ENCODE assay signal across 11 cellular contexts in genomic region chr5:113806823-113807222, GRCh38.
DNase-seq lines count a peak whose midpoint lies in the region; ATAC-seq and TF ChIP-seq lines count a peak whose summit lies in the region.
"Had no signal": no experiment of that assay in that cellular context is flagged by ENCODE, and none has a peak within 500 bp of the region (broad histone marks: within the 10 kb centered on the region; RNA-seq: fewer than 3 reads in every experiment).

No MANE protein-coding gene starts in this region.

- no peaks in the 10 kb centered on the region for H3K9me2 ChIP-seq in neural cell (ENCODE audit: insufficient read depth, low read length)

- no peaks in the 10 kb centered on the region for H3K4me1 Mint-ChIP-seq in activated CD8-positive, alpha-beta T cell treated with anti-CD3 and anti-CD28 coated beads, Interleukin-2, amount 10 ng/mL, durations not matched to agents 7 days and 5 days (ENCODE audit: low read depth)
- H3K4me1 Mint-ChIP-seq: activated CD4-positive, alpha-beta memory T cell treated with anti-CD3 and anti-CD28 coated beads, Interleukin-2, amount 10 ng/mL, durations not matched to agents 7 days and 5 days had no signal

- DNase-seq in AG20443 (ENCODE audit: low spot score) = peak; percentile 41
- peak; percentile 2 for DNase-seq in RPMI7951 (ENCODE audit: low read depth)
- DNase-seq in fibroblast of the conjunctiva (ENCODE audit: low read depth) = peak; percentile 8
- no peak for DNase-seq in activated CD8-positive, alpha-beta T cell treated with anti-CD3 and anti-CD28 coated beads, Interleukin-2, amount 10 ng/mL, durations not matched to agents 7 days and 5 days
- no peak for DNase-seq in NCI-H1417 treated with DMSO at 0.1 percent for 48 hours (lab: John Stamatoyannopoulos, UW)
- DNase-seq: activated CD4-positive, alpha-beta memory T cell treated with anti-CD3 and anti-CD28 coated beads, Interleukin-2, amount 10 ng/mL, durations not matched to agents 7 days and 5 days; MM.1S had no signal

- no peak overlapping the region for H3K4me3 Mint-ChIP-seq in activated CD8-positive, alpha-beta T cell treated with anti-CD3 and anti-CD28 coated beads, Interleukin-2, amount 10 ng/mL, durations not matched to agents 7 days and 5 days
- H3K4me3 Mint-ChIP-seq: activated CD4-positive, alpha-beta memory T cell treated with anti-CD3 and anti-CD28 coated beads, Interleukin-2, amount 10 ng/mL, durations not matched to agents 7 days and 5 days had no signal

- H3K27ac Mint-ChIP-seq in activated CD8-positive, alpha-beta T cell treated with anti-CD3 and anti-CD28 coated beads, Interleukin-2, amount 10 ng/mL, durations not matched to agents 7 days and 5 days = no peak overlapping the region
- H3K27ac Mint-ChIP-seq: activated CD4-positive, alpha-beta memory T cell treated with anti-CD3 and anti-CD28 coated beads, Interleukin-2, amount 10 ng/mL, durations not matched to agents 7 days and 5 days had no signal

- no peaks in the 10 kb centered on the region for H3K9me3 Mint-ChIP-seq in activated CD8-positive, alpha-beta T cell treated with anti-CD3 and anti-CD28 coated beads, Interleukin-2, amount 10 ng/mL, durations not matched to agents 7 days and 5 days (ENCODE audit: insufficient read depth)
- H3K9me3 Mint-ChIP-seq: activated CD4-positive, alpha-beta memory T cell treated with anti-CD3 and anti-CD28 coated beads, Interleukin-2, amount 10 ng/mL, durations not matched to agents 7 days and 5 days had no signal

- no peaks in the 10 kb centered on the region for H4K20me1 ChIP-seq in neural cell (ENCODE audit: insufficient read depth)

- H3K79me2 ChIP-seq in neural cell (replicated peaks; ENCODE audit: insufficient read depth, low read length) = no peaks in the 10 kb centered on the region

- H3K36me3 Mint-ChIP-seq in activated CD8-positive, alpha-beta T cell treated with anti-CD3 and anti-CD28 coated beads, Interleukin-2, amount 10 ng/mL, durations not matched to agents 7 days and 5 days (ENCODE audit: low read depth) = no peaks in the 10 kb centered on the region

- no peaks in the 10 kb centered on the region for H3K27me3 ChIP-seq in neural cell (ENCODE audit: insufficient read depth, low read depth, low read length)

- H3F3A ChIP-seq in neural cell (ENCODE audit: insufficient read depth, low read length, poor library complexity, severe bottlenecking) = no peaks in the 10 kb centered on the region

- H3K36me3 ChIP-seq in neural cell (ENCODE audit: insufficient read depth, low read length) = no peaks in the 10 kb centered on the region

- ATAC-seq in GM19455 (IDR thresholded peaks at IDR 0.05; ENCODE audit: unreplicated experiment) (no peak), HG03571 (IDR thresholded peaks at IDR 0.05; ENCODE audit: unreplicated experiment) (no peak)
- no peak for ATAC-seq in activated CD8-positive, alpha-beta T cell treated with anti-CD3 and anti-CD28 coated beads, Interleukin-2, amount 10 ng/mL, durations not matched to agents 7 days and 5 days
- ATAC-seq: Panc1 had no signal

- no peak overlapping the region for H2AFZ ChIP-seq in neural cell (ENCODE audit: low read depth, low read length)

- no peak overlapping the region for H3K9ac ChIP-seq in neural cell (ENCODE audit: low read length)

- no peak overlapping the region for H3K4me2 ChIP-seq in neural cell (ENCODE audit: low read length)

- no peaks in the 10 kb centered on the region for H3K27me3 Mint-ChIP-seq in activated CD8-positive, alpha-beta T cell treated with anti-CD3 and anti-CD28 coated beads, Interleukin-2, amount 10 ng/mL, durations not matched to agents 7 days and 5 days (ENCODE audit: low read depth)

- TF ChIP-seq RAD21 in neural cell (conservative IDR thresholded peaks at IDR 0.05) = no peak

- CTCF ChIA-PET in activated CD8-positive, alpha-beta T cell treated with anti-CD3 and anti-CD28 coated beads, Interleukin-2, amount 10 ng/mL, durations not matched to agents 7 days and 5 days (lab: Charles Lee) = no interaction called here

- no peaks in the 10 kb centered on the region for H3K9me3 ChIP-seq in neural cell (ENCODE audit: low read length)

- no peak for TF ChIP-seq CTCF in neural cell (IDR thresholded peaks at IDR 0.05; ENCODE audit: poor library complexity, severe bottlenecking)

- POLR2A ChIA-PET in activated CD8-positive, alpha-beta T cell treated with anti-CD3 and anti-CD28 coated beads, Interleukin-2, amount 10 ng/mL, durations not matched to agents 7 days and 5 days (lab: Charles Lee) = no interaction called here

- no peak overlapping the region for H3K4me3 ChIP-seq in neural cell (ENCODE audit: low read length)

- no peak for TF ChIP-seq EP300 in neural cell (conservative IDR thresholded peaks at IDR 0.05; ENCODE audit: poor library complexity, severe bottlenecking)

- peak overlapping the region; percentile 42 for H3K27ac ChIP-seq in neural cell (ENCODE audit: low read length)

TF ChIP-seq in neural cell, 6 proteins besides CTCF, POLR2A, EP300 and RAD21:
- TF ChIP-seq TAF1 (IDR thresholded peaks at IDR 0.05; ENCODE audit: low read depth) = no peak
- no peak for TF ChIP-seq POLR2AphosphoS5 (IDR thresholded peaks at IDR 0.05)
- no peak for TF ChIP-seq REST (IDR thresholded peaks at IDR 0.05; ENCODE audit: borderline replicate concordance)
- no peak for TF ChIP-seq EZH2 (IDR thresholded peaks at IDR 0.05; ENCODE audit: borderline replicate concordance, insufficient read depth, low read length, poor library complexity, severe bottlenecking)
- TF ChIP-seq MXI1 (conservative IDR thresholded peaks at IDR 0.05; ENCODE audit: poor library complexity, severe bottlenecking) = no peak
- TF ChIP-seq SMC3 (conservative IDR thresholded peaks at IDR 0.05; ENCODE audit: poor library complexity) = no peak

Comparison
In these comparisons a context has a peak if more than half of its experiments do, and no peak if none do; other contexts are left out.
1. DNase-seq: peak in AG20443 (single experiment), RPMI7951 (single experiment) and fibroblast of the conjunctiva (single experiment); none in activated CD8-positive, alpha-beta T cell treated with anti-CD3 and anti-CD28 coated beads, Interleukin-2, amount 10 ng/mL, durations not matched to agents 7 days and 5 days (single experiment) and NCI-H1417 treated with DMSO at 0.1 percent for 48 hours (single experiment).